Comparison of ENCODE assay signal across 9 cellular contexts in the genomic region with DNA sequence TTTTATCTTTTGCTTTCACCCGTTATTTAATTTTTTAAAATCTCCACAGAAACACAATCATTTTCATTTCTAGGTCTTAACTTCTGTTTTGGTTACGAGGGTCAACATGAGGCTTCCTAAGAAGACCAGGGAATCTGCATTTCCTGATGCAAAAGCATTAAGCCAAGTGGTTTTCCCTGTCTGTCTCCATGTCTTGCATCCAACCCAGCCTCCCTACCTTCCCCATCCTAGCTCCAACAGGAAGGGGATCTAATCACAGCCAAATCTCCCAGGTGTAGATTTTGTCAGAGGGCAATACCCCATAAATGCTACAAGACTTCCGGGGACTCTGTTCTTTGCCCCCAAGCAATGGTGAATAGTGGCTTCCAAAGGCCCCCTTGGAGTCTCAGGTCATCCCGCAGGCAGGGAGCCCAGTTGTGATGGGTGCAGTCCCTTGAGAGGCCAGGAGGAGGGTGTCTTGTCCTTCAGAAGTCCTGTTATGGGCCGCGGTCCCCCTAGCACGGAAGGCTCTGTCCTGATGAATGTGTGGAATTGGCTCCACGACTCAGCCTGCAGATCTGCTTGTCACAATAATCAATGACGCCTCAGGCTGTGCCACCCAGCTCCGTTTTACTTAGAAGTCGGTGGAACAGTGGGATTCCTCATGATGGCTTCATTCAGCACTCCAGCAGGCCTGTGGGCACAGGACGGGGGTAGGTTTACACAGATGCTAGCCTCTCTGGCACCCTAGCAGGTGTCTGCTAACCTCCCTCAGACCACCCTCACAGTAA.
DNase-seq lines count a peak whose midpoint lies in the region; ATAC-seq and TF ChIP-seq lines count a peak whose summit lies in the region.
"Had no signal": no experiment of that assay in that cellular context is flagged by ENCODE, and none has a peak within 500 bp of the region (broad histone marks: within the 10 kb centered on the region; RNA-seq: fewer than 3 reads in every experiment).

No MANE protein-coding gene starts in this region.

- DNase-seq in COLO668 (lab: John Stamatoyannopoulos, UW; ENCODE audit: unreplicated experiment): peak; percentile 20
- peak; percentile 78 for DNase-seq in SK-MEL-5 (ENCODE audit: low read depth, low spot score)
- peak; percentile 34 for DNase-seq in cerebellar cortex (ENCODE audit: low spot score)
- no peak for DNase-seq in left lobe of liver (ENCODE audit: low spot score)
- DNase-seq in testis: peak; percentile 62
- no peak for DNase-seq in AML-193 (lab: John Stamatoyannopoulos, UW)
- no peak for DNase-seq in GOT3 (lab: John Stamatoyannopoulos, UW)

- no peaks in the 10 kb centered on the region for H3K9me3 ChIP-seq in testis

- peak; percentile 17 to 45 (median 26) for TF ChIP-seq CTCF in testis (IDR thresholded peaks at IDR 0.05)

- ATAC-seq in HG03354 (IDR thresholded peaks at IDR 0.05; ENCODE audit: poor library complexity, severe bottlenecking, unreplicated experiment) (peak; percentile 44), left lobe of liver (peak; percentile 82)

- no peaks in the 10 kb centered on the region for H3K4me1 ChIP-seq in testis

- in situ Hi-C loops in SK-MEL-5 (cut with HindIII; ENCODE audit: low pct_unique_long_range_greater_than_20kb, low sequenced_read_pairs): no loop called here

- TF ChIP-seq POLR2A in testis (IDR thresholded peaks at IDR 0.05): no peak

- H3K36me3 ChIP-seq in testis (ENCODE audit: low read depth, missing control alignments): no peaks in the 10 kb centered on the region

- whole genome bisulfite sequencing in testis, 2 donors: 46 to 72% methylated on average over 8 to 12 of the region's 12 CpGs

- intact Hi-C loops in testis (cut with DNase I; ENCODE audit: low total_unique reads): no loop called here

- H3K27ac ChIP-seq in testis: no peak overlapping the region
- H3K27ac ChIP-seq: epithelial cell of prostate had no signal

- H3K27me3 ChIP-seq in testis: no peaks in the 10 kb centered on the region

- H3K4me3 ChIP-seq in testis: no peak overlapping the region

Comparison
In these comparisons a context has a peak if more than half of its experiments do, and no peak if none do; other contexts are left out.
1. DNase-seq: peak in COLO668 (single experiment), SK-MEL-5 (single experiment), cerebellar cortex (single experiment) and testis (single experiment); none in left lobe of liver (single experiment), AML-193 (0 of 2) and GOT3 (single experiment).